8 cellular contexts compared by ENCODE assay signal in the genomic region with DNA sequence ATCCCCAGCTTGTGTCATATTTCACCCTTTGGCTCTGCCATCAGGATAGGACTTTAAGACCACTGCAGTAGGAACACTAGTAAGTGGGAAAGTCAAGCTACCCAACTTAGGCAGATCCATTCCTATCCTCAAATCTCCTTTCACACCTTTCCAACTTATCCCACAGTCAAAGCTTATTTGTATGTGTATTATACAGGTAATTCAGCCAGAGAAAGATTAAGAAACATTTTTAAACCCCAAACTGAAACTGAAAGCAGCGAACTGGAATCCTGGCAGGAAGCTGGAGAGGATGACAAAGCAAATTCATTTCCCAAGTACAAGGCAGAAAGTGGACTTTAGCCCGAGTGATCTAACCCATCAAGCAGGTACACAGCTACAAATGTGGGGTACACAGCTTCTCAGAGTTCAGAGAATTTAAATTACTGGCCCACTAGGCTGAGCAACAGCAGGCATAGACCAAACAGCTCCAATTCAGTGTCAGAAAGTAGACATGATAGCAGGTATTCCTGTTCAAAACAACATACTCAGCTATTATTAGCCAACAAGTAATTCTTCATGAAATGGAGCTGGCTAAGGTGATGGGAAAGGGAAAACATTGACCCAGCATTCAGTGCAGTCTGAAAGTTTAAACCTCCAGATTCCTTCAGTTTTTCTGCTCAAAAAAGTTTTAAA. TPM values are rescaled to one million over a fixed set of nuclear protein-coding genes. Genes with fewer than 3 reads are reported as not detected.
A peak's percentile ranks its signal among the peaks of the same experiment; 100 is the strongest.
DNase-seq lines count a peak whose midpoint lies in the region; ATAC-seq lines count a peak whose summit lies in the region.

No MANE protein-coding gene starts in this region.

- ATAC-seq in left cardiac atrium (peak; percentile 75 to 85), GM19467 (IDR thresholded peaks at IDR 0.05; ENCODE audit: unreplicated experiment) (no peak)

- peak overlapping the region; percentile 61 for H3K4me3 Mint-ChIP-seq in activated naive CD4-positive, alpha-beta T cell treated with anti-CD3 and anti-CD28 coated beads for 36 hours

- peak; percentile 31 for DNase-seq in activated naive CD4-positive, alpha-beta T cell treated with anti-CD3 and anti-CD28 coated beads for 36 hours
- no peak for DNase-seq in activated naive CD4-positive, alpha-beta T cell (lab: John Stamatoyannopoulos, UW)
- DNase-seq in NCI-H2196 (lab: John Stamatoyannopoulos, UW; ENCODE audit: unreplicated experiment) (peak; percentile 71), left cardiac atrium (peak; percentile 37), retina (peak; percentile 2), NK-92 (lab: John Stamatoyannopoulos, UW; ENCODE audit: unreplicated experiment) (no peak)

- no peaks in the 10 kb centered on the region for H3K27me3 Mint-ChIP-seq in activated naive CD4-positive, alpha-beta T cell treated with anti-CD3 and anti-CD28 coated beads for 36 hours (ENCODE audit: low read depth)

- H3K36me3 Mint-ChIP-seq in activated naive CD4-positive, alpha-beta T cell treated with anti-CD3 and anti-CD28 coated beads for 36 hours (ENCODE audit: low read depth): peaks cover 11% of the 10 kb centered on the region

- peak overlapping the region; percentile 89 for H3K27ac Mint-ChIP-seq in activated naive CD4-positive, alpha-beta T cell treated with anti-CD3 and anti-CD28 coated beads for 36 hours

- H3K27ac ChIP-seq in adipose tissue (ENCODE audit: low read depth, low read length): peak overlapping the region; percentile 13

- WGBS in adipose tissue, 3 donors: 0 to 2% (median 0%) methylated on average over 2 of the region's 2 CpGs

- intact Hi-C loops in activated naive CD4-positive, alpha-beta T cell treated with anti-CD3 and anti-CD28 coated beads for 36 hours (cut with micrococcal nuclease): loop anchor here (5.0 kb wide), 2 partner anchors 40 to 100 kb away; partner anchors contain the start of genes ILRUN and SNRPC
- intact Hi-C loops in left cardiac atrium (cut with DNase I): no loop called here

- CTCF ChIA-PET in activated naive CD4-positive, alpha-beta T cell treated with anti-CD3 and anti-CD28 coated beads for 36 hours (lab: Charles Lee): interaction anchor here (0.7 to 2.1 kb wide), 6 partner anchors 15 to 135 kb away, joined by 3 to 6 read pairs (median 4); partner anchors contain the start of gene BLTP3A

- H3K9me3 Mint-ChIP-seq in activated naive CD4-positive, alpha-beta T cell treated with anti-CD3 and anti-CD28 coated beads for 36 hours: no peaks in the 10 kb centered on the region

- H3K4me1 Mint-ChIP-seq in activated naive CD4-positive, alpha-beta T cell treated with anti-CD3 and anti-CD28 coated beads for 36 hours (ENCODE audit: low read depth): peaks cover 48% of the 10 kb centered on the region

RNA-seq across cellular contexts. Expression of gene ILRUN, which starts 39.1 kb away (rescaled TPM):
- 10 to 100 TPM; 51.4 to 53.3 TPM for total RNA-seq in activated naive CD4-positive, alpha-beta T cell treated with anti-CD3 and anti-CD28 coated beads for 36 hours
- 10 to 100 TPM; 20.7 to 57.0 (median 55.3) TPM for polyA plus RNA-seq in adipose tissue
- total RNA-seq in left cardiac atrium: 100 to 1,000 TPM; 102 to 104 TPM

Comparison
In these comparisons a context has a peak if more than half of its experiments do, and no peak if none do; other contexts are left out.
1. DNase-seq: peak in activated naive CD4-positive, alpha-beta T cell treated with anti-CD3 and anti-CD28 coated beads for 36 hours (single experiment), NCI-H2196 (single experiment), left cardiac atrium (single experiment) and retina (single experiment); none in activated naive CD4-positive, alpha-beta T cell (0 of 4) and NK-92 (single experiment).